ENCODE assay signal across 1 cellular context in the genomic region with DNA sequence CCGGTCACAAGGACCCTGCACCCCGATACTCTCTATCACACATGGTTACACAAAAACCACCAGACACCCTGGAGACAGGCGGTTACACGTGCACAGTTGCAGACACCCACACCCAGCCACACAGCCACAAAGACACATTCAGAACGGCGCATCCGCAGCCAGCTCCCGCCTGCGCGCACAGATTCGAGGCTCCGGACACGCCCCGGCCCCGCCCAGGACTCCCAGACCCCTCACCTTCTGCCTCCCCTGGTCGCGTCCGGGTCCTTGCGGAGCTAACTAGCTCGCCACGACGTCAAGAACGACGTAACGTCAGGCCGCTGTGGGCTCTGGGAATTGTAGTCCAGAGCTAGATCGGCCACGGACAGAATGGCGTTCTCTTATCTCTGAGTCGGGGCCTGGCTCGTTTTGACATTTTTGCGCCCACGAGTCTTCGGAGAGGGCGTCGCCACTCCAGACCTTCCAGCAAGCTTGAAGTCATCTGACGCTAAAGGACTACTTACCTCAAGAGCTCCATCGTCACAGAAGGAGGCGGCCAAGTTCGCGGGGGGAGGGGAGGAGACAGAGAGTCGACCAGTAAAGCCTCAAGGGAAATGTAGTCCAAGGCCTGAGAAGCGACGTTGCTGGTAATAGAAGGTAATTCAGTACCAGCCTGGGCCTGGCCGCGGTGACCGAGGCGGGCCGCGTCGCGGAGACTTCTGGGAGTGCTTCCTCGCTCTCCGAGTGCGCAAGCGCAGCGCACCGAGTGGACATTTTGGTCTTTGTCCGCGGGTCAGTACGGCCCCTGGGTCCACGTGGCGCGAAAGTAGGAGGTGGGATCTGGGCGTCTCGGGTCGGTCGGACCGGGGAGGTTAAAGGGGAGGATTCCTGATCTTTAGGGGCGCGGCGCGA.
A peak's percentile ranks its signal among the peaks of the same experiment; 100 is the strongest.
TF ChIP-seq lines count a peak whose summit lies in the region.

A gene (plus strand): TSS at position 719 of the 888 bp plus-strand sequence. CDS start 21,335 bp downstream, outside the sequence.
A gene (minus strand): TSS at position 278 of the 888 bp plus-strand sequence. CDS start 12,680 bp downstream, outside the sequence.

TF ChIP-seq in K562, 482 proteins besides CTCF, POLR2A, EP300 and RAD21 (continued from another document and continues in another):
- TF ChIP-seq, protein P1, sequence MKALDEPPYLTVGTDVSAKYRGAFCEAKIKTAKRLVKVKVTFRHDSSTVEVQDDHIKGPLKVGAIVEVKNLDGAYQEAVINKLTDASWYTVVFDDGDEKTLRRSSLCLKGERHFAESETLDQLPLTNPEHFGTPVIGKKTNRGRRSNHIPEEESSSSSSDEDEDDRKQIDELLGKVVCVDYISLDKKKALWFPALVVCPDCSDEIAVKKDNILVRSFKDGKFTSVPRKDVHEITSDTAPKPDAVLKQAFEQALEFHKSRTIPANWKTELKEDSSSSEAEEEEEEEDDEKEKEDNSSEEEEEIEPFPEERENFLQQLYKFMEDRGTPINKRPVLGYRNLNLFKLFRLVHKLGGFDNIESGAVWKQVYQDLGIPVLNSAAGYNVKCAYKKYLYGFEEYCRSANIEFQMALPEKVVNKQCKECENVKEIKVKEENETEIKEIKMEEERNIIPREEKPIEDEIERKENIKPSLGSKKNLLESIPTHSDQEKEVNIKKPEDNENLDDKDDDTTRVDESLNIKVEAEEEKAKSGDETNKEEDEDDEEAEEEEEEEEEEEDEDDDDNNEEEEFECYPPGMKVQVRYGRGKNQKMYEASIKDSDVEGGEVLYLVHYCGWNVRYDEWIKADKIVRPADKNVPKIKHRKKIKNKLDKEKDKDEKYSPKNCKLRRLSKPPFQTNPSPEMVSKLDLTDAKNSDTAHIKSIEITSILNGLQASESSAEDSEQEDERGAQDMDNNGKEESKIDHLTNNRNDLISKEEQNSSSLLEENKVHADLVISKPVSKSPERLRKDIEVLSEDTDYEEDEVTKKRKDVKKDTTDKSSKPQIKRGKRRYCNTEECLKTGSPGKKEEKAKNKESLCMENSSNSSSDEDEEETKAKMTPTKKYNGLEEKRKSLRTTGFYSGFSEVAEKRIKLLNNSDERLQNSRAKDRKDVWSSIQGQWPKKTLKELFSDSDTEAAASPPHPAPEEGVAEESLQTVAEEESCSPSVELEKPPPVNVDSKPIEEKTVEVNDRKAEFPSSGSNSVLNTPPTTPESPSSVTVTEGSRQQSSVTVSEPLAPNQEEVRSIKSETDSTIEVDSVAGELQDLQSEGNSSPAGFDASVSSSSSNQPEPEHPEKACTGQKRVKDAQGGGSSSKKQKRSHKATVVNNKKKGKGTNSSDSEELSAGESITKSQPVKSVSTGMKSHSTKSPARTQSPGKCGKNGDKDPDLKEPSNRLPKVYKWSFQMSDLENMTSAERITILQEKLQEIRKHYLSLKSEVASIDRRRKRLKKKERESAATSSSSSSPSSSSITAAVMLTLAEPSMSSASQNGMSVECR (CRISPR knock-in tag; IDR thresholded peaks at IDR 0.05) = peak; percentile 77
- TF ChIP-seq MAFF (IDR thresholded peaks at IDR 0.05; ENCODE audit: low read length) (no peak), CREM (IDR thresholded peaks at IDR 0.05; ENCODE audit: low read depth) (peak; percentile 94), FOXK2 (conservative IDR thresholded peaks at IDR 0.05 in 1 of 2, IDR thresholded peaks at IDR 0.05 in 1 of 2; ENCODE audit: low read depth in 2 of 2) (peak; percentile 70 to 78; a peak in 3 of 4 replicates), ZNF583 (CRISPR knock-in tag; IDR thresholded peaks at IDR 0.05) (no peak), KAT7 (CRISPR knock-in tag; IDR thresholded peaks at IDR 0.05; ENCODE audit: borderline replicate concordance) (peak; percentile 85; the same call in 1 of the 2 replicates), ZNF140 (CRISPR knock-in tag; IDR thresholded peaks at IDR 0.05) (no peak), ZNF311 (CRISPR knock-in tag; IDR thresholded peaks at IDR 0.05) (no peak), TAF9B (IDR thresholded peaks at IDR 0.05; ENCODE audit: partially characterized antibody) (peak; percentile 72), SMAD1 (IDR thresholded peaks at IDR 0.05; ENCODE audit: low read depth, low read length, partially characterized antibody) (no peak), ZNF274 (IDR thresholded peaks at IDR 0.05; ENCODE audit: borderline replicate concordance, low read depth, low read length) (no peak), ZKSCAN8 (CRISPR knock-in tag; IDR thresholded peaks at IDR 0.05) (no peak), HNRNPLL (IDR thresholded peaks at IDR 0.05; ENCODE audit: low read depth, low read length, poor library complexity, severe bottlenecking) (peak; percentile 49), POLR2G (IDR thresholded peaks at IDR 0.05; ENCODE audit: low read depth, low read length) (peak; percentile 97), ZNF79 (CRISPR knock-in tag; IDR thresholded peaks at IDR 0.05; ENCODE audit: low read depth) (no peak), ZNF175 (CRISPR knock-in tag; IDR thresholded peaks at IDR 0.05; ENCODE audit: low read depth) (no peak), SAFB2 (IDR thresholded peaks at IDR 0.05; ENCODE audit: borderline replicate concordance, low read depth, low read length, severe bottlenecking) (no peak), MAFK (IDR thresholded peaks at IDR 0.05; ENCODE audit: low read length) (no peak), FOXA1 (IDR thresholded peaks at IDR 0.05; ENCODE audit: borderline replicate concordance) (no peak), BACH1 (tag; IDR thresholded peaks at IDR 0.05) (no peak), ILF3 (IDR thresholded peaks at IDR 0.05; ENCODE audit: borderline replicate concordance) (no peak), POLR3A (IDR thresholded peaks at IDR 0.05; ENCODE audit: borderline replicate concordance, extremely low read depth, insufficient read depth, insufficient read length) (no peak), PRPF4 (IDR thresholded peaks at IDR 0.05; ENCODE audit: insufficient read depth, low read depth, low read length, poor library complexity, severe bottlenecking) (no peak), NFIC (IDR thresholded peaks at IDR 0.05) (peak; percentile 21), ZNF561 (CRISPR knock-in tag; conservative IDR thresholded peaks at IDR 0.05) (no peak), ZNF668 (CRISPR knock-in tag; IDR thresholded peaks at IDR 0.05) (no peak), NCOA6 (IDR thresholded peaks at IDR 0.05) (peak; percentile 95), ZBTB7A (IDR thresholded peaks at IDR 0.05; ENCODE audit: borderline replicate concordance, control insufficient read depth, low read depth, low read length) (peak; percentile 75; the same call in 1 of the 2 replicates), ESRRA (IDR thresholded peaks at IDR 0.05; ENCODE audit: borderline replicate concordance, low read depth) (peak; percentile 69), CBFA2T2 (conservative IDR thresholded peaks at IDR 0.05) (no peak), ARHGAP35 (IDR thresholded peaks at IDR 0.05; ENCODE audit: partially characterized antibody) (no peak), DNMT1 (IDR thresholded peaks at IDR 0.05) (no peak), GATAD2A (IDR thresholded peaks at IDR 0.05) (no peak), ZBTB1 (CRISPR knock-in tag; IDR thresholded peaks at IDR 0.05; ENCODE audit: borderline replicate concordance, low read depth) (no peak), ADNP (tag; IDR thresholded peaks at IDR 0.05) (no peak)
- TF ChIP-seq, protein P2, sequence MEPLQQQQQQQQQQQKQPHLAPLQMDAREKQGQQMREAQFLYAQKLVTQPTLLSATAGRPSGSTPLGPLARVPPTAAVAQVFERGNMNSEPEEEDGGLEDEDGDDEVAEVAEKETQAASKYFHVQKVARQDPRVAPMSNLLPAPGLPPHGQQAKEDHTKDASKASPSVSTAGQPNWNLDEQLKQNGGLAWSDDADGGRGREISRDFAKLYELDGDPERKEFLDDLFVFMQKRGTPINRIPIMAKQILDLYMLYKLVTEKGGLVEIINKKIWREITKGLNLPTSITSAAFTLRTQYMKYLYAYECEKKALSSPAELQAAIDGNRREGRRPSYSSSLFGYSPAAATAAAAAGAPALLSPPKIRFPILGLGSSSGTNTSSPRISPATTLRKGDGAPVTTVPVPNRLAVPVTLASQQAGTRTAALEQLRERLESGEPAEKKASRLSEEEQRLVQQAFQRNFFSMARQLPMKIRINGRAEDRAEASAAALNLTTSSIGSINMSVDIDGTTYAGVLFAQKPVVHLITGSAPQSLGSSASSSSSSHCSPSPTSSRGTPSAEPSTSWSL (CRISPR knock-in tag; IDR thresholded peaks at IDR 0.05; ENCODE audit: borderline replicate concordance) = no peak
- TF ChIP-seq, protein P3, sequence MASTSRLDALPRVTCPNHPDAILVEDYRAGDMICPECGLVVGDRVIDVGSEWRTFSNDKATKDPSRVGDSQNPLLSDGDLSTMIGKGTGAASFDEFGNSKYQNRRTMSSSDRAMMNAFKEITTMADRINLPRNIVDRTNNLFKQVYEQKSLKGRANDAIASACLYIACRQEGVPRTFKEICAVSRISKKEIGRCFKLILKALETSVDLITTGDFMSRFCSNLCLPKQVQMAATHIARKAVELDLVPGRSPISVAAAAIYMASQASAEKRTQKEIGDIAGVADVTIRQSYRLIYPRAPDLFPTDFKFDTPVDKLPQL (IDR thresholded peaks at IDR 0.05; ENCODE audit: extremely low read depth, insufficient read length) = no peak
- TF ChIP-seq, protein P4, sequence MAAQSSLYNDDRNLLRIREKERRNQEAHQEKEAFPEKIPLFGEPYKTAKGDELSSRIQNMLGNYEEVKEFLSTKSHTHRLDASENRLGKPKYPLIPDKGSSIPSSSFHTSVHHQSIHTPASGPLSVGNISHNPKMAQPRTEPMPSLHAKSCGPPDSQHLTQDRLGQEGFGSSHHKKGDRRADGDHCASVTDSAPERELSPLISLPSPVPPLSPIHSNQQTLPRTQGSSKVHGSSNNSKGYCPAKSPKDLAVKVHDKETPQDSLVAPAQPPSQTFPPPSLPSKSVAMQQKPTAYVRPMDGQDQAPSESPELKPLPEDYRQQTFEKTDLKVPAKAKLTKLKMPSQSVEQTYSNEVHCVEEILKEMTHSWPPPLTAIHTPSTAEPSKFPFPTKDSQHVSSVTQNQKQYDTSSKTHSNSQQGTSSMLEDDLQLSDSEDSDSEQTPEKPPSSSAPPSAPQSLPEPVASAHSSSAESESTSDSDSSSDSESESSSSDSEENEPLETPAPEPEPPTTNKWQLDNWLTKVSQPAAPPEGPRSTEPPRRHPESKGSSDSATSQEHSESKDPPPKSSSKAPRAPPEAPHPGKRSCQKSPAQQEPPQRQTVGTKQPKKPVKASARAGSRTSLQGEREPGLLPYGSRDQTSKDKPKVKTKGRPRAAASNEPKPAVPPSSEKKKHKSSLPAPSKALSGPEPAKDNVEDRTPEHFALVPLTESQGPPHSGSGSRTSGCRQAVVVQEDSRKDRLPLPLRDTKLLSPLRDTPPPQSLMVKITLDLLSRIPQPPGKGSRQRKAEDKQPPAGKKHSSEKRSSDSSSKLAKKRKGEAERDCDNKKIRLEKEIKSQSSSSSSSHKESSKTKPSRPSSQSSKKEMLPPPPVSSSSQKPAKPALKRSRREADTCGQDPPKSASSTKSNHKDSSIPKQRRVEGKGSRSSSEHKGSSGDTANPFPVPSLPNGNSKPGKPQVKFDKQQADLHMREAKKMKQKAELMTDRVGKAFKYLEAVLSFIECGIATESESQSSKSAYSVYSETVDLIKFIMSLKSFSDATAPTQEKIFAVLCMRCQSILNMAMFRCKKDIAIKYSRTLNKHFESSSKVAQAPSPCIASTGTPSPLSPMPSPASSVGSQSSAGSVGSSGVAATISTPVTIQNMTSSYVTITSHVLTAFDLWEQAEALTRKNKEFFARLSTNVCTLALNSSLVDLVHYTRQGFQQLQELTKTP (IDR thresholded peaks at IDR 0.05; ENCODE audit: low read depth in 1 of 2, partially characterized antibody in 2 of 2) = peak in 1 of 2 experiments; percentile 96
- TF ChIP-seq, protein P5, sequence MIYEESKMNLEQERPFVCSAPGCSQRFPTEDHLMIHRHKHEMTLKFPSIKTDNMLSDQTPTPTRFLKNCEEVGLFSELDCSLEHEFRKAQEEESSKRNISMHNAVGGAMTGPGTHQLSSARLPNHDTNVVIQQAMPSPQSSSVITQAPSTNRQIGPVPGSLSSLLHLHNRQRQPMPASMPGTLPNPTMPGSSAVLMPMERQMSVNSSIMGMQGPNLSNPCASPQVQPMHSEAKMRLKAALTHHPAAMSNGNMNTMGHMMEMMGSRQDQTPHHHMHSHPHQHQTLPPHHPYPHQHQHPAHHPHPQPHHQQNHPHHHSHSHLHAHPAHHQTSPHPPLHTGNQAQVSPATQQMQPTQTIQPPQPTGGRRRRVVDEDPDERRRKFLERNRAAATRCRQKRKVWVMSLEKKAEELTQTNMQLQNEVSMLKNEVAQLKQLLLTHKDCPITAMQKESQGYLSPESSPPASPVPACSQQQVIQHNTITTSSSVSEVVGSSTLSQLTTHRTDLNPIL (CRISPR knock-in tag; IDR thresholded peaks at IDR 0.05) = no peak
- TF ChIP-seq, protein P6, sequence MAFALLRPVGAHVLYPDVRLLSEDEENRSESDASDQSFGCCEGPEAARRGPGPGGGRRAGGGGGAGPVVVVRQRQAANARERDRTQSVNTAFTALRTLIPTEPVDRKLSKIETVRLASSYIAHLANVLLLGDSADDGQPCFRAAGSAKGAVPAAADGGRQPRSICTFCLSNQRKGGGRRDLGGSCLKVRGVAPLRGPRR (CRISPR knock-in tag; IDR thresholded peaks at IDR 0.05) = no peak
- TF ChIP-seq, protein P7, sequence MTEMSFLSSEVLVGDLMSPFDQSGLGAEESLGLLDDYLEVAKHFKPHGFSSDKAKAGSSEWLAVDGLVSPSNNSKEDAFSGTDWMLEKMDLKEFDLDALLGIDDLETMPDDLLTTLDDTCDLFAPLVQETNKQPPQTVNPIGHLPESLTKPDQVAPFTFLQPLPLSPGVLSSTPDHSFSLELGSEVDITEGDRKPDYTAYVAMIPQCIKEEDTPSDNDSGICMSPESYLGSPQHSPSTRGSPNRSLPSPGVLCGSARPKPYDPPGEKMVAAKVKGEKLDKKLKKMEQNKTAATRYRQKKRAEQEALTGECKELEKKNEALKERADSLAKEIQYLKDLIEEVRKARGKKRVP (CRISPR knock-in tag; IDR thresholded peaks at IDR 0.05) = no peak
- TF ChIP-seq, protein P8, sequence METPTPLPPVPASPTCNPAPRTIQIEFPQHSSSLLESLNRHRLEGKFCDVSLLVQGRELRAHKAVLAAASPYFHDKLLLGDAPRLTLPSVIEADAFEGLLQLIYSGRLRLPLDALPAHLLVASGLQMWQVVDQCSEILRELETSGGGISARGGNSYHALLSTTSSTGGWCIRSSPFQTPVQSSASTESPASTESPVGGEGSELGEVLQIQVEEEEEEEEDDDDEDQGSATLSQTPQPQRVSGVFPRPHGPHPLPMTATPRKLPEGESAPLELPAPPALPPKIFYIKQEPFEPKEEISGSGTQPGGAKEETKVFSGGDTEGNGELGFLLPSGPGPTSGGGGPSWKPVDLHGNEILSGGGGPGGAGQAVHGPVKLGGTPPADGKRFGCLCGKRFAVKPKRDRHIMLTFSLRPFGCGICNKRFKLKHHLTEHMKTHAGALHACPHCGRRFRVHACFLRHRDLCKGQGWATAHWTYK (CRISPR knock-in tag; IDR thresholded peaks at IDR 0.05) = no peak
- TF ChIP-seq, protein P9, sequence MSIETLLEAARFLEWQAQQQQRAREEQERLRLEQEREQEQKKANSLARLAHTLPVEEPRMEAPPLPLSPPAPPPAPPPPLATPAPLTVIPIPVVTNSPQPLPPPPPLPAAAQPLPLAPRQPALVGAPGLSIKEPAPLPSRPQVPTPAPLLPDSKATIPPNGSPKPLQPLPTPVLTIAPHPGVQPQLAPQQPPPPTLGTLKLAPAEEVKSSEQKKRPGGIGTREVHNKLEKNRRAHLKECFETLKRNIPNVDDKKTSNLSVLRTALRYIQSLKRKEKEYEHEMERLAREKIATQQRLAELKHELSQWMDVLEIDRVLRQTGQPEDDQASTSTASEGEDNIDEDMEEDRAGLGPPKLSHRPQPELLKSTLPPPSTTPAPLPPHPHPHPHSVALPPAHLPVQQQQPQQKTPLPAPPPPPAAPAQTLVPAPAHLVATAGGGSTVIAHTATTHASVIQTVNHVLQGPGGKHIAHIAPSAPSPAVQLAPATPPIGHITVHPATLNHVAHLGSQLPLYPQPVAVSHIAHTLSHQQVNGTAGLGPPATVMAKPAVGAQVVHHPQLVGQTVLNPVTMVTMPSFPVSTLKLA (conservative IDR thresholded peaks at IDR 0.05) = peak; percentile 96 to 97
